Comparison of ENCODE assay signal across 8 cellular contexts in genomic region chrX:57918750-57919436, GRCh38. TPM values are rescaled to one million over a fixed set of nuclear protein-coding genes. Genes with fewer than 3 reads are reported as not detected.
DNase-seq lines count a peak whose midpoint lies in the region; ATAC-seq, FAIRE-seq and TF ChIP-seq lines count a peak whose summit lies in the region.

No MANE protein-coding gene starts in this region.

- H3K27ac ChIP-seq in DOHH2 (ENCODE audit: low read depth, low read length) (no peak overlapping the region), small intestine (ENCODE audit: low read depth in 1 of 2, low read length in 1 of 2) (no peak overlapping the region)

- DNase-seq in H4 (ENCODE audit: low spot score) (peak; percentile 14), RKO (ENCODE audit: low spot score) (peak; percentile 20), fibroblast of mammary gland (ENCODE audit: low read depth) (peak; percentile 51), small intestine (peak; percentile 45)

- 16 to 42% (median 31%) methylated on average over 19 of the region's 19 CpGs for WGBS in small intestine, 3 donors

- FAIRE-seq in small intestine (lab: Jason Lieb, UNC), result no peak

- H3K27me3 ChIP-seq in DOHH2 (ENCODE audit: control insufficient read depth, low read length) (no peaks in the 10 kb centered on the region), small intestine (ENCODE audit: control insufficient read depth in 2 of 2, insufficient read depth in 2 of 2, low read length in 2 of 2) (no peaks in the 10 kb centered on the region)

- TF ChIP-seq CTCF in DOHH2 (IDR thresholded peaks at IDR 0.05; ENCODE audit: low read depth, low read length, poor library complexity, severe bottlenecking) (peak; percentile 43), fibroblast of mammary gland (conservative IDR thresholded peaks at IDR 0.05; ENCODE audit: control insufficient read depth, insufficient read depth, low read depth, low read length) (peak; percentile 47)

- H3K79me2 ChIP-seq in DOHH2 (ENCODE audit: control insufficient read depth, low read length), result no peaks in the 10 kb centered on the region

- H4K20me1 ChIP-seq in DOHH2 (ENCODE audit: control insufficient read depth, insufficient read depth, low read depth, low read length), result no peaks in the 10 kb centered on the region

- no peaks in the 10 kb centered on the region for H3K36me3 ChIP-seq in DOHH2 (ENCODE audit: control insufficient read depth, low read length)
- H3K36me3 ChIP-seq in small intestine (ENCODE audit: control insufficient read depth in 2 of 2, insufficient read depth in 2 of 2, low read length in 2 of 2), result no peaks in the 10 kb centered on the region

- H3K4me1 ChIP-seq in DOHH2 (ENCODE audit: control insufficient read depth, low read length) (no peaks in the 10 kb centered on the region), small intestine (ENCODE audit: control insufficient read depth in 2 of 2, insufficient read depth in 1 of 2, low read depth in 1 of 2, low read length in 1 of 2) (no peaks in the 10 kb centered on the region)

- H3K4me3 ChIP-seq in DOHH2 (ENCODE audit: low read length) (no peak overlapping the region), fibroblast of mammary gland (ENCODE audit: control insufficient read depth, low read depth, low read length) (no peak overlapping the region), small intestine (ENCODE audit: low read depth in 1 of 2, low read length in 2 of 2) (no peak overlapping the region)

- no peaks in the 10 kb centered on the region for H3K9me2 ChIP-seq in DOHH2 (replicated peaks; ENCODE audit: control insufficient read depth, low read length)

- H3F3A ChIP-seq in DOHH2 (ENCODE audit: control insufficient read depth, insufficient read depth), result no peaks in the 10 kb centered on the region

- no peaks in the 10 kb centered on the region for H3K9me3 ChIP-seq in DOHH2 (ENCODE audit: control insufficient read depth, insufficient read depth, low read length)
- H3K9me3 ChIP-seq in small intestine (ENCODE audit: control insufficient read depth, low read depth), result no peaks in the 10 kb centered on the region

- H3K4me2 ChIP-seq in DOHH2 (ENCODE audit: low read length), result no peak overlapping the region

- ATAC-seq in HG02642 (IDR thresholded peaks at IDR 0.05; ENCODE audit: poor library complexity, unreplicated experiment) (no peak), GM19455 (IDR thresholded peaks at IDR 0.05; ENCODE audit: unreplicated experiment) (no peak), GM21619 (IDR thresholded peaks at IDR 0.05; ENCODE audit: unreplicated experiment) (no peak)

RNA-seq across cellular contexts. Expression of gene ZXDA, which starts 8.6 kb away (rescaled TPM):
- 2.3 and 3.2 TPM in 2 replicates for total RNA-seq in H4 (2014; rRNA removed; shearing (Covaris generic))
- 1 to 10 TPM in 1 of 3 donors, under 1 TPM in 2; 0.45 to 1.1 (median 0.54) TPM for polyA plus RNA-seq in small intestine
